In the genomic region with DNA sequence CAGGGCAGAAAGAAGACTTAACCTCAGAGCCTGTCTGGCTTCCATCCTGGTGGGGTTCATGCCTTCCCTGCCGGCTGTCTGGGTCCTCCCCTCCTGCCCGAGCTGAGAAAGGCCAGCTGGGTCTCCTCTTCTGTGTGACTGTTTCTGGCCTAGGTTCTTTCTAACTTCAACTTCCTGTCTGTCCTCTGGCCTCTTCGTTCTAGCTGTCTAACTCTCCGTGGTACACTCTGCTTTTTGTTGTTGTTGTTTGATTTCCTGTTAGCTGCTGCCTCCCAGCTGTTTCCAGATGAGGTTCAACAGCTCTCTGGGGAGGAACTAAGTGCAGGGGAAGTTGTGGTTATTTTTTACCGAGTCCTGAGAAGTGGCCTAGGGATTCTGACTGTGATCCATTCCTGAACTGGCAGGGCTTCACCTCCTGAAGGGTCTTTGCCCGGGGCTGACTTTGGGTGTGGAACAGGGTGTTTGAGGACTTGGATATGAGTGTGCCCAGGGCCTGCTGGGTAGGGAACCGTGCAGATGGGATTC, we compare ENCODE assay signal across 8 cellular contexts. TPM values are rescaled to one million over a fixed set of nuclear protein-coding genes. Genes with fewer than 3 reads are reported as not detected.
DNase-seq lines count a peak whose midpoint lies in the region; ATAC-seq, FAIRE-seq and TF ChIP-seq lines count a peak whose summit lies in the region.

No MANE protein-coding gene starts in this region.

- no peak overlapping the region for H2BK5ac ChIP-seq in neuronal stem cell (ENCODE audit: low read length)

- H3K9ac ChIP-seq in BLaER1, result peak overlapping the region; percentile 97
- H3K9ac ChIP-seq in neuronal stem cell (ENCODE audit: low read depth, low read length, poor library complexity), result no peak overlapping the region

- no peak overlapping the region for H2BK120ac ChIP-seq in neuronal stem cell (ENCODE audit: low read depth, low read length)

- no peak overlapping the region for H2AFZ ChIP-seq in neuronal stem cell (ENCODE audit: low read length)

- intact Hi-C loops in heart left ventricle (cut with DNase I), result loop anchor here in 1 of 10 donors (5.0 kb wide), 1 partner anchor 41 kb away; no protein-coding TSS in a partner anchor

- peaks cover 42% of the 10 kb centered on the region for H3K4me1 Mint-ChIP-seq in activated T-helper 17 cell treated with anti-CD3 and anti-CD28 coated beads, Interleukin-2, amount 50 U/mL, for 72 hours

- peak overlapping the region; percentile 82 for H3K4me3 Mint-ChIP-seq in activated T-helper 17 cell treated with anti-CD3 and anti-CD28 coated beads, Interleukin-2, amount 50 U/mL, for 72 hours

- H3K27me3 ChIP-seq in BLaER1 (no peaks in the 10 kb centered on the region), heart left ventricle (no peaks in the 10 kb centered on the region), neuronal stem cell (ENCODE audit: control insufficient read depth in 3 of 3, insufficient read depth in 3 of 3, low read depth in 1 of 3, low read length in 3 of 3) (peaks cover 0 to 18% (median 4%) of the 10 kb centered on the region in 3 experiments)

- H4K91ac ChIP-seq in neuronal stem cell (ENCODE audit: low read depth, low read length, poor library complexity), result no peak overlapping the region

- no peaks in the 10 kb centered on the region for H3K27me3 Mint-ChIP-seq in activated T-helper 17 cell treated with anti-CD3 and anti-CD28 coated beads, Interleukin-2, amount 50 U/mL, for 72 hours

- no peak overlapping the region for H4K8ac ChIP-seq in neuronal stem cell (ENCODE audit: low read depth, low read length)

- H3K36me3 Mint-ChIP-seq in activated T-helper 17 cell treated with anti-CD3 and anti-CD28 coated beads, Interleukin-2, amount 50 U/mL, for 72 hours (ENCODE audit: low read depth), result peaks cover 46% of the 10 kb centered on the region

- H3K4me1 ChIP-seq in BLaER1 (peaks cover 69% of the 10 kb centered on the region), heart left ventricle (peaks cover 7 to 85% (median 52%) of the 10 kb centered on the region in 12 donors), neuronal stem cell (ENCODE audit: control insufficient read depth in 2 of 2, insufficient read depth in 1 of 2, low read depth in 1 of 2, low read length in 2 of 2) (peaks cover 13% of the 10 kb centered on the region in 2 donors)

- H3K27ac ChIP-seq in BLaER1 (peak overlapping the region; percentile 98), KOPT-K1 (ENCODE audit: low read depth, low read length, poor library complexity, severe bottlenecking) (peak overlapping the region; percentile 87), heart left ventricle (peak overlapping the region; percentile 53 to 95 (median 86)), skin epidermis (peak overlapping the region in 20 of 21 experiments; percentile 23 to 94 (median 83)), neuronal stem cell (replicated peaks; ENCODE audit: low read length) (no peak overlapping the region)

- WGBS in heart left ventricle, 4 donors, result 23 to 33% (median 32%) methylated on average over 7 of the region's 7 CpGs
- WGBS in neuronal stem cell (ENCODE audit: extremely low coverage in 2 of 2, insufficient read length in 2 of 2, insufficient replicate concordance in 1 of 2), 2 donors, result no CpG with 5 or more reads among the region's 7 CpGs

- DNase-seq in heart left ventricle, result peak; percentile 57 to 84 (median 81)
- DNase-seq in neuronal stem cell (ENCODE audit: low spot score), result no peak
- DNase-seq in urothelium cell line (ENCODE audit: low spot score), result no peak

- peaks cover 79% of the 10 kb centered on the region for H4K20me1 ChIP-seq in BLaER1

- H3K27ac Mint-ChIP-seq in activated T-helper 17 cell treated with anti-CD3 and anti-CD28 coated beads, Interleukin-2, amount 50 U/mL, for 72 hours, result peak overlapping the region; percentile 85

- no peak overlapping the region for H3K18ac ChIP-seq in neuronal stem cell (ENCODE audit: low read length)

- H2AK5ac ChIP-seq in neuronal stem cell (ENCODE audit: low read depth, low read length), result no peak overlapping the region

- no peak overlapping the region for H3K14ac ChIP-seq in neuronal stem cell (ENCODE audit: low read length)

- FAIRE-seq in urothelium cell line (lab: Jason Lieb, UNC), result no peak

- H3K36me3 ChIP-seq in BLaER1 (peaks cover 31% of the 10 kb centered on the region), KOPT-K1 (ENCODE audit: insufficient read depth, low read length) (peaks cover 25% of the 10 kb centered on the region), heart left ventricle (peaks cover 0 to 25% (median 19%) of the 10 kb centered on the region in 9 donors), neuronal stem cell (replicated peaks in 1 of 2; ENCODE audit: control insufficient read depth in 2 of 2, insufficient read depth in 2 of 2, low read length in 2 of 2) (peaks cover 3 to 34% of the 10 kb centered on the region in 2 donors)

- no peak overlapping the region for H3K23ac ChIP-seq in neuronal stem cell (ENCODE audit: low read depth, low read length, poor library complexity)

- H2BK12ac ChIP-seq in neuronal stem cell (ENCODE audit: low read length), result no peak overlapping the region

- TF ChIP-seq POLR2A in heart left ventricle (IDR thresholded peaks at IDR 0.05), result no peak

- ATAC-seq in GM18909 (IDR thresholded peaks at IDR 0.05; ENCODE audit: poor library complexity, unreplicated experiment) (peak; percentile 42), heart left ventricle (peak; percentile 33 to 67 (median 61))
- ATAC-seq in activated T-helper 17 cell treated with anti-CD3 and anti-CD28 coated beads, Interleukin-2, amount 50 U/mL, for 72 hours (replicated peaks), result peak; percentile 21

- no peaks in the 10 kb centered on the region for H3K9me3 Mint-ChIP-seq in activated T-helper 17 cell treated with anti-CD3 and anti-CD28 coated beads, Interleukin-2, amount 50 U/mL, for 72 hours

- H3K4me3 ChIP-seq in BLaER1 (peak overlapping the region; percentile 95), heart left ventricle (peak overlapping the region in 11 of 12 donors; percentile 55 to 94 (median 76)), skin epidermis (peak overlapping the region in 5 of 7 experiments; percentile 10 to 76 (median 66)), neuronal stem cell (ENCODE audit: low read length in 2 of 2) (no peak overlapping the region)

- H3K4me2 ChIP-seq in BLaER1 (peak overlapping the region; percentile 97), neuronal stem cell (ENCODE audit: insufficient read depth, low read length, poor library complexity, severe bottlenecking) (no peak overlapping the region)

- H3K4ac ChIP-seq in neuronal stem cell (ENCODE audit: low read length), result no peak overlapping the region

- H3K9me3 ChIP-seq in BLaER1 (no peaks in the 10 kb centered on the region), KOPT-K1 (ENCODE audit: insufficient read depth, low read length, poor library complexity, severe bottlenecking) (no peaks in the 10 kb centered on the region), heart left ventricle (no peaks in the 10 kb centered on the region), neuronal stem cell (replicated peaks in 1 of 2; ENCODE audit: control insufficient read depth in 2 of 2, insufficient read depth in 1 of 2, low read depth in 1 of 2, low read length in 2 of 2) (no peaks in the 10 kb centered on the region)

- peak in 2 of 12 donors; percentile 10 to 17 for TF ChIP-seq CTCF in heart left ventricle (IDR thresholded peaks at IDR 0.05)

- H2BK15ac ChIP-seq in neuronal stem cell (ENCODE audit: low read length), result no peak overlapping the region

- no peaks in the 10 kb centered on the region for H3K79me1 ChIP-seq in neuronal stem cell (ENCODE audit: low read depth, low read length)

RNA-seq across cellular contexts. Expression of a gene that starts 3.2 kb away (rescaled TPM):
- total RNA-seq in activated T-helper 17 cell treated with anti-CD3 and anti-CD28 coated beads, Interleukin-2, amount 50 U/mL, for 72 hours, result 10 to 100 TPM; 19.7 to 28.9 TPM
- 10 to 100 TPM; 14.3 to 39.6 (median 22.7) TPM for total RNA-seq in heart left ventricle
- 10 to 100 TPM; 19.8 to 31.7 TPM for polyA plus RNA-seq in heart left ventricle
- 18.3 TPM for polyA plus RNA-seq in neuronal stem cell (2013, experiment 1 of 2)
- polyA plus RNA-seq in neuronal stem cell (2013, experiment 2 of 2), result 18.1 TPM

Comparison
In these comparisons a context has a peak if more than half of its experiments do, and no peak if none do; other contexts are left out.
1. H3K4me3 ChIP-seq: peak in BLaER1 (single experiment), heart left ventricle (11 of 12) and skin epidermis (5 of 7); none in neuronal stem cell (0 of 2).
2. DNase-seq: peak in heart left ventricle (5 of 5); none in neuronal stem cell (single experiment) and urothelium cell line (single experiment).
3. Peak in every context shown above with its lines, with median percentiles within 50 percentile points of each other: ATAC-seq.